Comparison of ENCODE assay signal across 18 cellular contexts in the genomic region with DNA sequence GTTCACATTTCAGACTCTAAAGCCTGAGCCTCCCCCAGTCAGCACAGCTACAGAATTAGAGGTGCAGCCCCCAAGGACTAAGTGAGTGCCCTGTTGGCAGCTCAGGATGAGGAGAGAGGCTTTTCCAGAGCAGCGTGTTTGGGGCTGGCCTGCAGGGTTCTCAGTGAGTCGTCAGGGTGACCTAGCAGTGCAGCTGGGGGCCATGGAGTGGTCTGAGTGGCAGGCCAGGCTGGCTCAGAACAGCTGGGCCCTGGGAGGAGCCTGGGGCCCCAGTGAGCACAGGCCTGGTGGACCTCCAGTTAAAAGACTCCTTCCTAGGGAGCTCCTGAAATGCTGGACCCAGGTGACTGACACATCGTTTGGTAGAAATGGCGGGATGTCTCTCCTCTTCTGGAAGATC.
DNase-seq lines count a peak whose midpoint lies in the region; ATAC-seq, FAIRE-seq and TF ChIP-seq lines count a peak whose summit lies in the region.
"Had no signal": no experiment of that assay in that cellular context is flagged by ENCODE, and none has a peak within 500 bp of the region (broad histone marks: within the 10 kb centered on the region; RNA-seq: fewer than 3 reads in every experiment).

No MANE protein-coding gene starts in this region.

- no TSS peak for BruUV-seq in HepG2 (replicated peaks; lab: Mats Ljungman, UMichigan)
- BruUV-seq in GM12878 (replicated peaks; lab: Mats Ljungman, UMichigan) = no TSS peak

- H3K9ac ChIP-seq in HepG2 (ENCODE audit: insufficient read depth, low read depth, low read length) (no peak overlapping the region), GM12878 (ENCODE audit: control insufficient read depth, insufficient read depth, low read length) (no peak overlapping the region)
- H3K9ac ChIP-seq: BLaER1 treated with 17β-estradiol and CSF1 and Interleukin-3, amounts not matched to agents 10 nM and 100 nM had no signal

- peak; percentile 73 for ATAC-seq in HepG2
- no peak for ATAC-seq in right lobe of liver
- ATAC-seq in GM12878 = peak; percentile 24; the same call in 1 of the 3 replicates
- ATAC-seq in activated CD8-positive, alpha-beta T cell treated with anti-CD3 and anti-CD28 coated beads for 36 hours = no peak
- ATAC-seq: CD8-positive, alpha-beta T cell had no signal

- in situ Hi-C loops in HepG2 (cut with HindIII; ENCODE audit: extremely low pct_ligation_motif_present, low pct_unique_long_range_greater_than_20kb) (no loop called here), GM12878 (cut with MboI) (no loop called here)

- no peaks in the 10 kb centered on the region for H3K36me3 Mint-ChIP-seq in activated CD4-positive, alpha-beta memory T cell treated with anti-CD3 and anti-CD28 coated beads, Interleukin-2, amount 10 ng/mL, durations not matched to agents 7 days and 5 days (ENCODE audit: low read depth)
- H3K36me3 Mint-ChIP-seq in activated CD8-positive, alpha-beta T cell treated with anti-CD3 and anti-CD28 coated beads for 36 hours (ENCODE audit: low read depth) = no peaks in the 10 kb centered on the region
- H3K36me3 Mint-ChIP-seq in T-helper 2 cell treated with Interferon-gamma antibody and Interleukin-4, amounts not matched to agents 5 μg/mL and 100 μg/mL, for 36 hours (ENCODE audit: low read depth) = no peaks in the 10 kb centered on the region
- H3K36me3 Mint-ChIP-seq: CD8-positive, alpha-beta T cell had no signal

- SMC1A ChIA-PET in GM12878 (lab: Charles Lee; ENCODE audit: uncharacterized antibody, unreplicated experiment) = interaction anchor here (1.1 to 1.4 kb wide), 2 partner anchors 9 to 39 kb away, joined by 3 read pairs; no protein-coding TSS in a partner anchor

- H3K27ac ChIP-seq in HepG2 (ENCODE audit: extremely low read length, insufficient read depth, low read length) (no peak overlapping the region), right lobe of liver (no peak overlapping the region), GM12878 (ENCODE audit: control insufficient read depth, insufficient read depth) (no peak overlapping the region)
- H3K27ac ChIP-seq: BLaER1 treated with 17β-estradiol and CSF1 and Interleukin-3, amounts not matched to agents 10 nM and 100 nM had no signal

- DNase-seq in HepG2 (ENCODE audit: low spot score) (no peak), right lobe of liver (no peak), GM12878 (ENCODE audit: low read depth, low spot score) (no peak), myocyte (ENCODE audit: low read depth) (peak; percentile 28)
- DNase-seq in activated CD4-positive, alpha-beta memory T cell treated with anti-CD3 and anti-CD28 coated beads, Interleukin-2, amount 10 ng/mL, durations not matched to agents 7 days and 5 days = no peak
- no peak for DNase-seq in activated CD8-positive, alpha-beta T cell treated with anti-CD3 and anti-CD28 coated beads for 36 hours
- DNase-seq in activated effector memory CD4-positive, alpha-beta T cell treated with anti-CD3 and anti-CD28 coated beads, Interleukin-2, amount 50 U/mL, for 16 hours = no peak
- no peak for DNase-seq in T-helper 2 cell treated with Interferon-gamma antibody and Interleukin-4, amounts not matched to agents 5 μg/mL and 100 μg/mL, for 36 hours (ENCODE audit: low spot score)
- DNase-seq: CD8-positive, alpha-beta T cell; DMS79 treated with DMSO at 0.1 percent for 48 hours; KG1; NCI-H1417 treated with DMSO at 0.1 percent for 48 hours; NCI-H187 treated with DMSO at 0.1 percent for 48 hours; NCI-H345; NCI-H524 treated with DMSO at 0.1 percent for 48 hours; RPMI8226; SIG-M5 had no signal

- no peak for TF ChIP-seq CTCF in HepG2 (CRISPR knock-in tag; IDR thresholded peaks at IDR 0.05)
- TF ChIP-seq CTCF in right lobe of liver (IDR thresholded peaks at IDR 0.05) = no peak
- no peak for TF ChIP-seq CTCF in GM12878 (IDR thresholded peaks at IDR 0.05 in 2 of 3, conservative IDR thresholded peaks at IDR 0.05 in 1 of 3; ENCODE audit: control insufficient read depth in 2 of 3, extremely low read depth in 1 of 3, insufficient read depth in 1 of 3, low read depth in 3 of 3, low read length in 3 of 3)
- TF ChIP-seq CTCF in activated CD8-positive, alpha-beta T cell treated with anti-CD3 and anti-CD28 coated beads for 36 hours (IDR thresholded peaks at IDR 0.05) = no peak

- H3K27ac Mint-ChIP-seq in activated CD4-positive, alpha-beta memory T cell treated with anti-CD3 and anti-CD28 coated beads, Interleukin-2, amount 10 ng/mL, durations not matched to agents 7 days and 5 days = no peak overlapping the region
- no peak overlapping the region for H3K27ac Mint-ChIP-seq in activated CD8-positive, alpha-beta T cell treated with anti-CD3 and anti-CD28 coated beads for 36 hours
- H3K27ac Mint-ChIP-seq in T-helper 2 cell treated with Interferon-gamma antibody and Interleukin-4, amounts not matched to agents 5 μg/mL and 100 μg/mL, for 36 hours = no peak overlapping the region
- H3K27ac Mint-ChIP-seq: CD8-positive, alpha-beta T cell had no signal

- 74% methylated on average over 2 of the region's 4 CpGs for WGBS in HepG2 (ENCODE audit: low lambda C conversion rate)
- WGBS in right lobe of liver (ENCODE audit: insufficient coverage, low coverage, low lambda C conversion rate, missing lambda C conversion rate) = 75% methylated on average over 2 of the region's 4 CpGs
- WGBS in GM12878 (ENCODE audit: insufficient coverage, insufficient replicate concordance, low lambda C conversion rate, missing lambda C conversion rate) = 0% methylated on average over 4 of the region's 4 CpGs

- RAD21 ChIA-PET in GM12878 (lab: Charles Lee; ENCODE audit: unreplicated experiment) = no interaction called here

- H3K79me2 ChIP-seq in HepG2 (ENCODE audit: insufficient read depth, low read length) (no peaks in the 10 kb centered on the region), GM12878 (ENCODE audit: control insufficient read depth, insufficient read depth, low read length) (no peaks in the 10 kb centered on the region)

- TF ChIP-seq EP300 in HepG2 (IDR thresholded peaks at IDR 0.05; ENCODE audit: low read depth in 2 of 2, low read length in 2 of 2) (no peak), HepG2 (CRISPR knock-in tag; IDR thresholded peaks at IDR 0.05; ENCODE audit: borderline replicate concordance) (no peak), GM12878 (IDR thresholded peaks at IDR 0.05; ENCODE audit: borderline replicate concordance in 1 of 2, control insufficient read depth in 1 of 2, low read depth in 2 of 2, low read length in 2 of 2) (no peak)

- intact Hi-C loops in HepG2 (cut with micrococcal nuclease; ENCODE audit: unreplicated experiment) (no loop called here), right lobe of liver (cut with DNase I) (no loop called here), GM12878 (cut with micrococcal nuclease; ENCODE audit: unreplicated experiment) (no loop called here)
- intact Hi-C loops in activated CD8-positive, alpha-beta T cell treated with anti-CD3 and anti-CD28 coated beads for 36 hours (cut with micrococcal nuclease) = no loop called here

- H3K4me1 ChIP-seq in HepG2 (ENCODE audit: insufficient read depth, low read length) (peaks cover 19% of the 10 kb centered on the region), right lobe of liver (no peaks in the 10 kb centered on the region), GM12878 (ENCODE audit: control insufficient read depth, insufficient read depth, low read length) (no peaks in the 10 kb centered on the region)
- H3K4me1 ChIP-seq: BLaER1 treated with 17β-estradiol and CSF1 and Interleukin-3, amounts not matched to agents 10 nM and 100 nM had no signal

- POLR2A ChIA-PET in HepG2 (lab: Yijun Ruan, JAX) = no interaction called here
- POLR2A ChIA-PET in GM12878 (lab: Charles Lee) = no interaction called here
- POLR2A ChIA-PET in activated CD4-positive, alpha-beta memory T cell treated with anti-CD3 and anti-CD28 coated beads, Interleukin-2, amount 10 ng/mL, durations not matched to agents 7 days and 5 days (lab: Charles Lee) = interaction anchor here (0.6 kb wide), 1 partner anchor 1155 kb away, joined by 3 read pairs; no protein-coding TSS in a partner anchor
- POLR2A ChIA-PET in activated CD8-positive, alpha-beta T cell treated with anti-CD3 and anti-CD28 coated beads for 36 hours (lab: Charles Lee) = interaction anchor here (0.6 kb wide), 1 partner anchor 46 kb away, joined by 3 read pairs; no protein-coding TSS in a partner anchor

- H3K27me3 ChIP-seq in HepG2 (ENCODE audit: control insufficient read depth in 1 of 2, insufficient read depth in 2 of 2, low read length in 2 of 2) (no peaks in the 10 kb centered on the region; a peak in 1 of 5 replicates), right lobe of liver (no peaks in the 10 kb centered on the region), GM12878 (replicated peaks in 1 of 2; ENCODE audit: control insufficient read depth in 2 of 2, insufficient read depth in 2 of 2, low read length in 1 of 2) (no peaks in the 10 kb centered on the region; a peak in 1 of 4 replicates)
- H3K27me3 ChIP-seq: BLaER1 treated with 17β-estradiol and CSF1 and Interleukin-3, amounts not matched to agents 10 nM and 100 nM had no signal

- TF ChIP-seq RAD21 in HepG2 (CRISPR knock-in tag; IDR thresholded peaks at IDR 0.05) = no peak
- TF ChIP-seq RAD21 in GM12878 (IDR thresholded peaks at IDR 0.05; ENCODE audit: insufficient read depth, low read depth, low read length) = no peak

- no peaks in the 10 kb centered on the region for H3K9me3 ChIP-seq in HepG2 (ENCODE audit: low read length)
- no peaks in the 10 kb centered on the region for H3K9me3 ChIP-seq in right lobe of liver
- no peaks in the 10 kb centered on the region for H3K9me3 ChIP-seq in GM12878 (replicated peaks; ENCODE audit: control insufficient read depth, insufficient read depth, low read length)

- H3K36me3 ChIP-seq in HepG2 (replicated peaks in 1 of 2; ENCODE audit: control insufficient read depth in 1 of 2, insufficient read depth in 2 of 2, low read length in 2 of 2) (no peaks in the 10 kb centered on the region), right lobe of liver (no peaks in the 10 kb centered on the region), GM12878 (ENCODE audit: control insufficient read depth in 2 of 2, insufficient read depth in 2 of 2, low read length in 1 of 2) (no peaks in the 10 kb centered on the region)
- H3K36me3 ChIP-seq: BLaER1 treated with 17β-estradiol and CSF1 and Interleukin-3, amounts not matched to agents 10 nM and 100 nM had no signal

- FAIRE-seq in HepG2 (lab: Jason Lieb, UNC) (no peak), GM12878 (lab: Jason Lieb, UNC) (no peak)

- no peaks in the 10 kb centered on the region for H4K20me1 ChIP-seq in HepG2 (ENCODE audit: insufficient read depth, low read length)
- no peaks in the 10 kb centered on the region for H4K20me1 ChIP-seq in GM12878 (ENCODE audit: control insufficient read depth, insufficient read depth)
- H4K20me1 ChIP-seq: BLaER1 treated with 17β-estradiol and CSF1 and Interleukin-3, amounts not matched to agents 10 nM and 100 nM had no signal

- H3K27me3 Mint-ChIP-seq in activated CD4-positive, alpha-beta memory T cell treated with anti-CD3 and anti-CD28 coated beads, Interleukin-2, amount 10 ng/mL, durations not matched to agents 7 days and 5 days = peaks cover 36% of the 10 kb centered on the region
- H3K27me3 Mint-ChIP-seq in activated CD8-positive, alpha-beta T cell treated with anti-CD3 and anti-CD28 coated beads for 36 hours = peaks cover 12% of the 10 kb centered on the region
- peaks cover 30% of the 10 kb centered on the region for H3K27me3 Mint-ChIP-seq in T-helper 2 cell treated with Interferon-gamma antibody and Interleukin-4, amounts not matched to agents 5 μg/mL and 100 μg/mL, for 36 hours (ENCODE audit: low read depth)

- H3K4me2 ChIP-seq in HepG2 (ENCODE audit: low read depth, low read length) = no peak overlapping the region
- H3K4me2 ChIP-seq in GM12878 (ENCODE audit: control insufficient read depth, insufficient read depth) = no peak overlapping the region
- H3K4me2 ChIP-seq: BLaER1 treated with 17β-estradiol and CSF1 and Interleukin-3, amounts not matched to agents 10 nM and 100 nM had no signal

- CTCF ChIA-PET in HepG2 (lab: Yijun Ruan, JAX; ENCODE audit: low intra/inter-chr PET ratio, low total read pairs) (no interaction called here), GM12878 (lab: Yijun Ruan, JAX) (no interaction called here)
- CTCF ChIA-PET in activated CD4-positive, alpha-beta memory T cell treated with anti-CD3 and anti-CD28 coated beads, Interleukin-2, amount 10 ng/mL, durations not matched to agents 7 days and 5 days (lab: Charles Lee) = interaction anchor here (1.6 kb wide), 1 partner anchor 129 kb away, joined by 3 read pairs; no protein-coding TSS in a partner anchor
- CTCF ChIA-PET in activated CD8-positive, alpha-beta T cell treated with anti-CD3 and anti-CD28 coated beads for 36 hours (lab: Charles Lee) = no interaction called here

- no peaks in the 10 kb centered on the region for H3K9me3 Mint-ChIP-seq in activated CD4-positive, alpha-beta memory T cell treated with anti-CD3 and anti-CD28 coated beads, Interleukin-2, amount 10 ng/mL, durations not matched to agents 7 days and 5 days
- H3K9me3 Mint-ChIP-seq in activated CD8-positive, alpha-beta T cell treated with anti-CD3 and anti-CD28 coated beads for 36 hours = peaks cover 4% of the 10 kb centered on the region
- no peaks in the 10 kb centered on the region for H3K9me3 Mint-ChIP-seq in T-helper 2 cell treated with Interferon-gamma antibody and Interleukin-4, amounts not matched to agents 5 μg/mL and 100 μg/mL, for 36 hours

- TF ChIP-seq POLR2A in HepG2 (IDR thresholded peaks at IDR 0.05; ENCODE audit: insufficient read depth in 1 of 2, low read depth in 2 of 2, low read length in 2 of 2) (no peak), right lobe of liver (IDR thresholded peaks at IDR 0.05) (no peak), GM12878 (IDR thresholded peaks at IDR 0.05; ENCODE audit: low read depth, low read length) (no peak)

- H3K4me1 Mint-ChIP-seq in activated CD4-positive, alpha-beta memory T cell treated with anti-CD3 and anti-CD28 coated beads, Interleukin-2, amount 10 ng/mL, durations not matched to agents 7 days and 5 days = no peaks in the 10 kb centered on the region
- no peaks in the 10 kb centered on the region for H3K4me1 Mint-ChIP-seq in activated CD8-positive, alpha-beta T cell treated with anti-CD3 and anti-CD28 coated beads for 36 hours (ENCODE audit: low read depth)
- no peaks in the 10 kb centered on the region for H3K4me1 Mint-ChIP-seq in T-helper 2 cell treated with Interferon-gamma antibody and Interleukin-4, amounts not matched to agents 5 μg/mL and 100 μg/mL, for 36 hours (ENCODE audit: low read depth)

- no peak overlapping the region for H2AFZ ChIP-seq in HepG2 (ENCODE audit: low read length)
- H2AFZ ChIP-seq in GM12878 (ENCODE audit: control insufficient read depth, low read depth, low read length) = no peak overlapping the region

- H3K4me3 ChIP-seq in HepG2 (replicated peaks in 1 of 3; ENCODE audit: insufficient read depth in 1 of 3, low read depth in 2 of 3, low read length in 3 of 3) (no peak overlapping the region), right lobe of liver (no peak overlapping the region), GM12878 (no peak overlapping the region)
- H3K4me3 ChIP-seq: BLaER1 treated with 17β-estradiol and CSF1 and Interleukin-3, amounts not matched to agents 10 nM and 100 nM had no signal

- no peak overlapping the region for H3K4me3 Mint-ChIP-seq in activated CD4-positive, alpha-beta memory T cell treated with anti-CD3 and anti-CD28 coated beads, Interleukin-2, amount 10 ng/mL, durations not matched to agents 7 days and 5 days
- H3K4me3 Mint-ChIP-seq in activated CD8-positive, alpha-beta T cell treated with anti-CD3 and anti-CD28 coated beads for 36 hours = no peak overlapping the region
- H3K4me3 Mint-ChIP-seq in T-helper 2 cell treated with Interferon-gamma antibody and Interleukin-4, amounts not matched to agents 5 μg/mL and 100 μg/mL, for 36 hours = no peak overlapping the region
- H3K4me3 Mint-ChIP-seq: CD8-positive, alpha-beta T cell had no signal

Comparison
In these comparisons a context has a peak if more than half of its experiments do, and no peak if none do; other contexts are left out.
1. ATAC-seq: peak in HepG2 (single experiment) and GM12878 (single experiment); none in right lobe of liver (0 of 4) and activated CD8-positive, alpha-beta T cell treated with anti-CD3 and anti-CD28 coated beads for 36 hours (single experiment).
2. POLR2A ChIA-PET loops: an anchor here in activated CD4-positive, alpha-beta memory T cell treated with anti-CD3 and anti-CD28 coated beads, Interleukin-2, amount 10 ng/mL, durations not matched to agents 7 days and 5 days (0.6 kb wide) and activated CD8-positive, alpha-beta T cell treated with anti-CD3 and anti-CD28 coated beads for 36 hours (0.6 kb wide); none called in HepG2 and GM12878.